ENCODE assay signal across 14 cellular contexts in the genomic region with DNA sequence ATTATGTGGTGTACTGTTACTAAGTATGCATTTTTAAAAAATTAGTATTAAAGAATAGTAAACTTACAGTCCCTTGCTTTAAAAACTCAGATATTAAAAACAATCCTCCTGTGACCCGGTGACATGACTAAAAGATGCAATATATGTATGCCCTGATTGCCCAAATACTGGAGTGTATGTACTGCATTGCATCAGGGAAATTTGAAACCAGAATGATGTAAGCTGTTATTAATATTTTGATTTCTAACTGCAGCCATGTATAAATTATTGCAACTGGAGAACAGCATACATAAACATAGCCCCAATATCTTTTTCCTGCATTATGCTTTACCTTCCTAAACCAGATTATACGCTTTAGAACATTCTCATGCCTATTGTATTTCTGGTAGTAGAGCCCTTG. TPM values are rescaled to one million over a fixed set of nuclear protein-coding genes. Genes with fewer than 3 reads are reported as not detected.
DNase-seq lines count a peak whose midpoint lies in the region; ATAC-seq, FAIRE-seq and TF ChIP-seq lines count a peak whose summit lies in the region.
"Had no signal": no experiment of that assay in that cellular context is flagged by ENCODE, and none has a peak within 500 bp of the region (broad histone marks: within the 10 kb centered on the region; RNA-seq: fewer than 3 reads in every experiment).

No MANE protein-coding gene starts in this region.

- TF ChIP-seq CTCF in HepG2 (CRISPR knock-in tag; IDR thresholded peaks at IDR 0.05) (no peak), right lobe of liver (IDR thresholded peaks at IDR 0.05) (no peak), VCaP (conservative IDR thresholded peaks at IDR 0.05) (no peak), fibroblast of the aortic adventitia (IDR thresholded peaks at IDR 0.05; ENCODE audit: insufficient read depth, low read length) (no peak), esophagus muscularis mucosa (IDR thresholded peaks at IDR 0.05) (no peak)

- peaks cover 9% of the 10 kb centered on the region for H4K20me1 ChIP-seq in HepG2 (ENCODE audit: insufficient read depth, low read length)

- TF ChIP-seq POLR2A in HepG2 (IDR thresholded peaks at IDR 0.05; ENCODE audit: insufficient read depth in 1 of 2, low read depth in 2 of 2, low read length in 2 of 2) (no peak), right lobe of liver (IDR thresholded peaks at IDR 0.05) (no peak), esophagus muscularis mucosa (IDR thresholded peaks at IDR 0.05; ENCODE audit: low read depth) (no peak)

- POLR2A ChIA-PET in HepG2 (lab: Yijun Ruan, JAX), result no interaction called here

- in situ Hi-C loops in HepG2 (cut with HindIII; ENCODE audit: extremely low pct_ligation_motif_present, low pct_unique_long_range_greater_than_20kb), result no loop called here

- 98% methylated on average over 2 of the region's 2 CpGs for whole genome bisulfite sequencing in HepG2 (ENCODE audit: low lambda C conversion rate)
- WGBS in right lobe of liver (ENCODE audit: insufficient coverage, low coverage, low lambda C conversion rate, missing lambda C conversion rate), result 86% methylated on average over 2 of the region's 2 CpGs
- WGBS in esophagus muscularis mucosa, result 89% methylated on average over 2 of the region's 2 CpGs

- H3K9me3 ChIP-seq in HepG2 (ENCODE audit: low read length) (no peaks in the 10 kb centered on the region), right lobe of liver (no peaks in the 10 kb centered on the region), esophagus muscularis mucosa (no peaks in the 10 kb centered on the region)
- H3K9me3 ChIP-seq: breast epithelium, tibial artery had no signal

- no peak overlapping the region for H3K27ac ChIP-seq in HepG2 (ENCODE audit: extremely low read length, insufficient read depth, low read length)
- H3K27ac ChIP-seq in right lobe of liver, result no peak overlapping the region
- peak overlapping the region; percentile 100; the same call in 1 of the 2 replicates for H3K27ac ChIP-seq in VCaP
- no peak overlapping the region for H3K27ac ChIP-seq in esophagus muscularis mucosa (replicated peaks in 1 of 4)
- H3K27ac ChIP-seq: breast epithelium, hepatocyte had no signal

- CTCF ChIA-PET in HepG2 (lab: Yijun Ruan, JAX; ENCODE audit: low intra/inter-chr PET ratio, low total read pairs), result no interaction called here

- intact Hi-C loops in HepG2 (cut with micrococcal nuclease; ENCODE audit: unreplicated experiment) (no loop called here), right lobe of liver (cut with DNase I) (no loop called here), esophagus muscularis mucosa (cut with DNase I) (loop anchor here (5.0 kb wide), 1 partner anchor 42 kb away; no protein-coding TSS in a partner anchor)

- BruUV-seq in HepG2 (replicated peaks; lab: Mats Ljungman, UMichigan), result no TSS peak

- H3K36me3 ChIP-seq in HepG2 (replicated peaks in 1 of 2; ENCODE audit: control insufficient read depth in 1 of 2, insufficient read depth in 2 of 2, low read length in 2 of 2) (peaks cover 0 to 5% of the 10 kb centered on the region in 2 experiments; a peak in 2 of 5 replicates), right lobe of liver (peaks cover 0 to 5% (median 3%) of the 10 kb centered on the region in 4 donors), esophagus muscularis mucosa (peaks cover 0 to 5% (median 2%) of the 10 kb centered on the region in 4 donors)
- H3K36me3 ChIP-seq: breast epithelium had no signal

- H3K4me1 ChIP-seq in HepG2 (ENCODE audit: insufficient read depth, low read length), result peaks cover 19% of the 10 kb centered on the region
- H3K4me1 ChIP-seq in right lobe of liver, result no peaks in the 10 kb centered on the region
- H3K4me1 ChIP-seq in esophagus muscularis mucosa, result peaks cover 14 to 60% (median 47%) of the 10 kb centered on the region in 4 donors
- H3K4me1 ChIP-seq: breast epithelium had no signal

- no peak for FAIRE-seq in HepG2 (lab: Jason Lieb, UNC)
- FAIRE-seq: RCC 7860 had no signal

- H3K9ac ChIP-seq in HepG2 (ENCODE audit: insufficient read depth, low read depth, low read length), result no peak overlapping the region

- TF ChIP-seq EP300 in HepG2 (IDR thresholded peaks at IDR 0.05; ENCODE audit: low read depth in 2 of 2, low read length in 2 of 2) (no peak), HepG2 (CRISPR knock-in tag; IDR thresholded peaks at IDR 0.05; ENCODE audit: borderline replicate concordance) (no peak), esophagus muscularis mucosa (IDR thresholded peaks at IDR 0.05) (no peak)

- no peak overlapping the region for H3K4me2 ChIP-seq in HepG2 (ENCODE audit: low read depth, low read length)
- H3K4me2 ChIP-seq: hepatocyte had no signal

- no peak overlapping the region for H3K4me3 ChIP-seq in HepG2 (replicated peaks in 1 of 3; ENCODE audit: insufficient read depth in 1 of 3, low read depth in 2 of 3, low read length in 3 of 3)
- H3K4me3 ChIP-seq in right lobe of liver, result no peak overlapping the region
- H3K4me3 ChIP-seq in fibroblast of the aortic adventitia (ENCODE audit: low read depth, low read length), result no peak overlapping the region
- no peak overlapping the region for H3K4me3 ChIP-seq in esophagus muscularis mucosa
- H3K4me3 ChIP-seq: breast epithelium, hepatocyte, tibial artery had no signal

- H3K27me3 ChIP-seq in HepG2 (ENCODE audit: control insufficient read depth in 1 of 2, insufficient read depth in 2 of 2, low read length in 2 of 2) (no peaks in the 10 kb centered on the region; a peak in 1 of 5 replicates), right lobe of liver (no peaks in the 10 kb centered on the region), esophagus muscularis mucosa (no peaks in the 10 kb centered on the region)
- H3K27me3 ChIP-seq: breast epithelium, hepatocyte, tibial artery had no signal

- H3K79me2 ChIP-seq in HepG2 (ENCODE audit: insufficient read depth, low read length), result peaks cover 33% of the 10 kb centered on the region

- ATAC-seq in HepG2 (no peak), right lobe of liver (no peak)

- H2AFZ ChIP-seq in HepG2 (ENCODE audit: low read length), result no peak overlapping the region
- H2AFZ ChIP-seq: hepatocyte had no signal

- no peak for TF ChIP-seq RAD21 in HepG2 (CRISPR knock-in tag; IDR thresholded peaks at IDR 0.05)

- DNase-seq in HepG2 (ENCODE audit: low spot score), result no peak
- no peak for DNase-seq in right lobe of liver
- peak; percentile 76 for DNase-seq in fibroblast of the aortic adventitia (ENCODE audit: low read depth)
- DNase-seq in SKM-1 (lab: John Stamatoyannopoulos, UW; ENCODE audit: unreplicated experiment), result no peak
- DNase-seq in esophagus muscularis mucosa (ENCODE audit: extremely low spot score), result no peak
- no peak for DNase-seq in iPS-NIHi7 (ENCODE audit: extremely low spot score)
- no peak for DNase-seq in activated naive CD4-positive, alpha-beta T cell treated with anti-CD3 and anti-CD28 coated beads, Interleukin-2, amount 50 U/mL, for 16 hours
- DNase-seq: activated CD4-positive, alpha-beta T cell treated with anti-CD3 and anti-CD28 coated beads for 48 hours; stimulated activated CD4-positive, alpha-beta T cell treated with anti-CD3 and anti-CD28 coated beads, Interleukin-4, amount 100 ng/mL, for 1 hour; tibial artery had no signal

TF ChIP-seq in HepG2, 621 proteins besides CTCF, POLR2A, EP300 and RAD21:
- peak; percentile 19; the same call in 1 of the 2 replicates for TF ChIP-seq RBFOX2 (IDR thresholded peaks at IDR 0.05; ENCODE audit: low read depth, low read length)
- no peak for TF ChIP-seq RNF2 (conservative IDR thresholded peaks at IDR 0.05; ENCODE audit: low read depth)

RNA-seq across cellular contexts. Expression of gene HSPA8, which starts 3.7 kb away (rescaled TPM):
- 2,151 and 3,620 TPM in 2 replicates for total RNA-seq in HepG2 (2016; rRNA removed; fragmentation: Illumina TruSeq; extraction: Trizol)
- 366 and 430 TPM in 2 replicates for total RNA-seq in HepG2 (2016; cell fraction: cytosol; rRNA removed; fragmentation: Illumina TruSeq; extraction: Trizol; ENCODE audit: low read depth)
- total RNA-seq in HepG2 (2016; cell fraction: insoluble cytoplasmic fraction; rRNA removed; fragmentation: Illumina TruSeq; extraction: Trizol), result 2,108 and 3,479 TPM in 2 replicates
- 740 and 955 TPM in 2 replicates for total RNA-seq in HepG2 (2016; cell fraction: membrane; rRNA removed; fragmentation: Illumina TruSeq; extraction: Trizol)
- total RNA-seq in HepG2 (2016; cell fraction: nucleus; rRNA removed; fragmentation: Illumina TruSeq; extraction: Trizol), result 1,052 and 1,130 TPM in 2 replicates
- polyA plus RNA-seq in HepG2 (2011; rRNA removed), result 861 and 936 TPM in 2 replicates
- 673 and 943 TPM in 2 replicates for polyA plus RNA-seq in HepG2 (2011; cell fraction: cytosol; rRNA removed)
- 372 and 521 TPM in 2 replicates for polyA plus RNA-seq in HepG2 (2011; cell fraction: nucleus; rRNA removed)
- polyA plus RNA-seq in HepG2 (2012), result 489 and 1,055 TPM in 2 replicates
- 213 and 256 TPM in 2 replicates for polyA plus RNA-seq in HepG2 (2016; cell fraction: cytosol; fragmentation: Illumina TruSeq; extraction: Trizol; ENCODE audit: low read depth)
- 2,308 and 2,340 TPM in 2 replicates for polyA plus RNA-seq in HepG2 (2016; cell fraction: insoluble cytoplasmic fraction; fragmentation: Illumina TruSeq; extraction: Trizol; ENCODE audit: low read depth)
- polyA plus RNA-seq in HepG2 (2016; cell fraction: membrane; fragmentation: Illumina TruSeq; extraction: Trizol; ENCODE audit: low read depth), result 393 and 523 TPM in 2 replicates
- polyA plus RNA-seq in HepG2 (2016; cell fraction: nucleus; fragmentation: Illumina TruSeq; extraction: Trizol; ENCODE audit: insufficient read depth, low read depth), result 951 and 981 TPM in 2 replicates
- 1,530 and 5,645 TPM in 2 replicates for polyA minus RNA-seq in HepG2 (2011; rRNA and poly(A)+ RNA removed; ENCODE audit: low replicate concordance)
- 512 and 637 TPM in 2 replicates for polyA minus RNA-seq in HepG2 (2011; cell fraction: cytosol; rRNA and poly(A)+ RNA removed)
- 410 and 759 TPM in 2 replicates for polyA minus RNA-seq in HepG2 (2011; cell fraction: nucleus; rRNA and poly(A)+ RNA removed)
- total RNA-seq in right lobe of liver, result 100 to 1,000 TPM; 388 to 894 (median 659) TPM
- total RNA-seq in fibroblast of the aortic adventitia (ENCODE audit: low replicate concordance), result 1,138 and 2,934 TPM in 2 replicates
- total RNA-seq in esophagus muscularis mucosa, result 1,000 to 10,000 TPM in 3 of 4 donors, 100 to 1,000 TPM in 1; 982 to 1,379 (median 1,192) TPM
